24 cellular contexts compared by ENCODE assay signal in the genomic region with DNA sequence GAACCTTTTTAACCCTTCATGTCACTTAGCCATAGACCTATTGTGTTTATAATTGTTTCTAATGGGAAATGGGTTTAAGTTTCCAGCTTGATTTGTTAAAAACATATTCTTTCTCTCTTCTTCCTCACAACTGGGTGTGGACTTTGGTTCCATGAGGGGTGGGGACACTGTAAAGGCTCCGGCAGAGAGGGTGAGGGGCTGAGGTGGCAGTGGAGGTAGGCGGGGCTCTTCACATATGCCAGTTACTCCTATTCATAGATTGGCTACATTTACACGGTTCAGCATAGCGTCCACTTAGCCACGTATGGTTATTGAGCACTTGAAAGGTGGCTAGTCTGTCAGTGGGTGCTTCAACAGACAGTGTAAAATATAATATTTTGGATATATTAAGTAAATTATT. TPM values are rescaled to one million over a fixed set of nuclear protein-coding genes. Genes with fewer than 3 reads are reported as not detected.
DNase-seq lines count a peak whose midpoint lies in the region; ATAC-seq, FAIRE-seq and TF ChIP-seq lines count a peak whose summit lies in the region.
"Had no signal": no experiment of that assay in that cellular context is flagged by ENCODE, and none has a peak within 500 bp of the region (broad histone marks: within the 10 kb centered on the region; RNA-seq: fewer than 3 reads in every experiment).

No MANE protein-coding gene starts in this region.

- no peaks in the 10 kb centered on the region for H3K9me3 Mint-ChIP-seq in natural killer cell
- H3K9me3 Mint-ChIP-seq: CD8-positive, alpha-beta T cell had no signal

- peaks cover 18 to 23% of the 10 kb centered on the region in 2 donors for H3K4me1 Mint-ChIP-seq in natural killer cell

- no peaks in the 10 kb centered on the region for H3K36me3 ChIP-seq in mucosa of descending colon (ENCODE audit: low read depth)
- H3K36me3 ChIP-seq: Peyer's patch had no signal

- H3K27me3 Mint-ChIP-seq in natural killer cell (ENCODE audit: low read depth in 2 of 2): peaks cover 0 to 30% of the 10 kb centered on the region in 2 donors

- no peak overlapping the region for H3K4me3 ChIP-seq in mucosa of descending colon
- H3K4me3 ChIP-seq: Peyer's patch, SK-N-MC had no signal

- no peaks in the 10 kb centered on the region for H3K36me3 Mint-ChIP-seq in natural killer cell

- H3K27ac Mint-ChIP-seq in natural killer cell: no peak overlapping the region

- H3K4me1 ChIP-seq in mucosa of descending colon (ENCODE audit: low read depth): peaks cover 2% of the 10 kb centered on the region
- H3K4me1 ChIP-seq: Peyer's patch had no signal

- FAIRE-seq in colon (lab: Jason Lieb, UNC): peak; percentile 57
- FAIRE-seq: A204.1, GM12892 had no signal

- DNase-seq in COLO829 (ENCODE audit: low spot score) (peak; percentile 31), NCI-H2227 treated with DMSO at 0.1 percent for 48 hours (lab: John Stamatoyannopoulos, UW) (peak; percentile 63), mucosa of descending colon (peak; percentile 35 to 56 (median 45)), natural killer cell (no peak), iPS-NIHi11 (ENCODE audit: low spot score) (no peak), NCI-H82 treated with DMSO at 0.1 percent for 48 hours (lab: John Stamatoyannopoulos, UW; ENCODE audit: unreplicated experiment) (no peak), NCI-H748 (lab: John Stamatoyannopoulos, UW; ENCODE audit: unreplicated experiment) (no peak)
- DNase-seq: C1 segment of cervical spinal cord; Calu3; CD8-positive, alpha-beta T cell; DMS79 treated with DMSO at 0.1 percent for 48 hours; NCI-H1092 treated with DMSO at 0.1 percent for 48 hours; NCI-H1436; NCI-H187; NCI-H2171 treated with DMSO at 0.1 percent for 48 hours; NCI-H446; NCI-H524 treated with DMSO at 0.1 percent for 48 hours; Peyer's patch; SHP77 treated with DMSO at 0.1 percent for 48 hours had no signal

- peak; percentile 81 for ATAC-seq in mucosa of descending colon
- ATAC-seq in natural killer cell: no peak
- ATAC-seq: CD8-positive, alpha-beta T cell; HCT116 had no signal

- TF ChIP-seq CTCF in mucosa of descending colon (IDR thresholded peaks at IDR 0.05) (no peak), natural killer cell (IDR thresholded peaks at IDR 0.05) (no peak)

- no peak overlapping the region for H3K4me3 Mint-ChIP-seq in natural killer cell
- H3K4me3 Mint-ChIP-seq: CD8-positive, alpha-beta T cell had no signal

- no peaks in the 10 kb centered on the region for H3K9me3 ChIP-seq in mucosa of descending colon
- H3K9me3 ChIP-seq: Peyer's patch had no signal

- intact Hi-C loops in mucosa of descending colon (cut with DNase I, micrococcal nuclease): no loop called here
- intact Hi-C loops in natural killer cell (cut with micrococcal nuclease): no loop called here

RNA-seq across cellular contexts. Expression of gene INTS6L, which starts 7.8 kb away (rescaled TPM):
- 10 to 100 TPM; 14.2 to 19.8 (median 15.0) TPM for total RNA-seq in mucosa of descending colon
- 10 to 100 TPM; 24.0 to 30.2 (median 26.7) TPM for total RNA-seq in natural killer cell

Comparison
In these comparisons a context has a peak if more than half of its experiments do, and no peak if none do; other contexts are left out.
1. DNase-seq: peak in COLO829 (single experiment), NCI-H2227 treated with DMSO at 0.1 percent for 48 hours (single experiment) and mucosa of descending colon (3 of 3); none in natural killer cell (single experiment), iPS-NIHi11 (single experiment), NCI-H82 treated with DMSO at 0.1 percent for 48 hours (single experiment) and NCI-H748 (single experiment).